In the genomic region with DNA sequence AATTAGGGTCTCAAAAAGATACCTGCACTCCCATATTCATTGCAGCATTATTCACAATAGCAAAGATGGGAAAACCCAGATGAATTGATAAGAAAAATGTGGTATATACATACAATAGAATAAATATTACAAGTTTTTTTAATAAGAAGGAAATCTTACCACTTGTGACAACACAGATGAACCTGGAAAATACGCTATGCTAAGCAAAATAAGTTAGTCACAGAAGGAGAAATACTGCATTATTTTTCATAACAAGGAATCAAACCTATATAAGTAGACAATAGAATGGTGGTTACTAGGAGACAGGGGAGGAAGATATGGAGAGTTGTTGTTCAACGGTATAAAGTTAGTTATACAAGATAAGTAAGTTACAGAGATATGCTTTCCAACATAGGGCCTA, we compare ENCODE assay signal across 7 cellular contexts.
"Had no signal": no experiment of that assay in that cellular context is flagged by ENCODE, and none has a peak within 500 bp of the region (broad histone marks: within the 10 kb centered on the region; RNA-seq: fewer than 3 reads in every experiment).

No MANE protein-coding gene starts in this region.

- H3K4me1 Mint-ChIP-seq: GM23338, H9 had no signal

- DNase-seq: H9, HCEC 1CT, KG1 had no signal

- H3K4me2 ChIP-seq: GM23338 had no signal

- ATAC-seq: GM23338 had no signal

- H3K4me3 ChIP-seq: GM23338 had no signal

- H3K4me3 Mint-ChIP-seq: GM23338, H9, IgD-negative memory B cell had no signal

- H3K27me3 Mint-ChIP-seq: IgD-negative memory B cell had no signal

- H3K27ac ChIP-seq: HL-60 had no signal

- H3K27ac Mint-ChIP-seq: GM23338, H9, IgD-negative memory B cell had no signal

- H2AFZ ChIP-seq: GM23338 had no signal

- H3K9me3 Mint-ChIP-seq: GM23338 had no signal

- FAIRE-seq: H1 had no signal
